8 cellular contexts compared by ENCODE assay signal in the genomic region with DNA sequence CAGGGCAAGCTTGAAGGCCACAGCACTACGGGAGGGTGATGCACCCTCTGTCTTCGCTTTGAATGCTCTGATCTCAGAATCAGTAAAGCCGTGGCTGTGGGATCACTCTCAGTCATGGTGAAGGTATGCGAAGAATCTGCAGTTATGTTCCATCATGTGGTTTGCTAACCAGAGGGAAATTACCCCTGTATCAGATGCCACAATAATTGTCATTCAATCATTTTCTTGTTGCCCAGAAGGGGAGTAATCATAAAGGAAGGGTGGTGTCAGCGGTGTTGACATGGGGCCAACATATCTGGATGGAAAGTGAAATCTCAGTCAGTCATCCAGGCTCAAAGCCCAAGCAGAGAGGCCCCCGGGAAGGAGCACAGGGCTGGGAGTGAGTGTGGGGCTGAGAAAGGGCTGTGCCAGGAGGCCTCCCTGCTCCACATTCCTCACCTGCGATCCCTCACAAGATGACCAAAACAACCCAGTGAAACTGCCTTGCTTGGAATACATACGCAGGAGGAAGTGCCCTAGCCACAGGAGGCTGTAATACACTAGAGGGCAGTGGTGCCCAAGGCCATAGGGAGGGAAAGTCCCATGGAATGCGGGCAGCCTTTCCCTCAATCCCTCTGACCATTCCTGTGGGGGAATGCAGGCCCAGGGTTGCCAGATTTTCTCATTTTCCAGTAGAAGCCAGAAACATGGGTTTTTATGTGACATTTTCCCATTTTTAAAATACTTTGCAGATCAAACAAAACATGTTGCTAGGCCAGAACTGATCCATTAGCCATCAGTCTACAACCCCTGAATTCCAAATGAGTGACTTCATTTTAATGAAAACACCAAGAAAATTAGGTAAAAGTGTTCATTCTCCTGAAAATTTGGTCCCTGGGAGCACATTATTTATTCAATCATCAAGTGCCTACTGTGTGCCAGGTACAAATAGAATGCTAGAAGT.
DNase-seq lines count a peak whose midpoint lies in the region; ATAC-seq, FAIRE-seq and TF ChIP-seq lines count a peak whose summit lies in the region.

No MANE protein-coding gene starts in this region.

- FAIRE-seq in RCC 7860 (lab: Jason Lieb, UNC), result peak; percentile 99

- peak overlapping the region; percentile 69 for H2BK5ac ChIP-seq in trophoblast cell (ENCODE audit: low read depth, low read length, poor library complexity)

- H4K8ac ChIP-seq in trophoblast cell (ENCODE audit: low read depth, low read length), result peak overlapping the region; percentile 44

- H2AK5ac ChIP-seq in trophoblast cell (ENCODE audit: low read length), result no peak overlapping the region

- no peak overlapping the region for H2BK12ac ChIP-seq in trophoblast cell (ENCODE audit: low read length)

- peak overlapping the region; percentile 12 for H2AFZ ChIP-seq in trophoblast cell (ENCODE audit: insufficient read depth, low read length, poor library complexity)

- peak overlapping the region; percentile 84 for H2BK120ac ChIP-seq in trophoblast cell (ENCODE audit: insufficient read depth, low read length, poor library complexity)

- H3K9ac ChIP-seq in trophoblast cell (ENCODE audit: low read length), result no peak overlapping the region

- H3K23ac ChIP-seq in trophoblast cell (ENCODE audit: low read length), result no peak overlapping the region

- H3K4me1 ChIP-seq in trophoblast cell (ENCODE audit: control insufficient read depth in 1 of 2, insufficient read depth in 2 of 2, low read length in 2 of 2), result peaks cover 9% of the 10 kb centered on the region in 2 experiments

- H3K27me3 ChIP-seq in trophoblast cell (ENCODE audit: insufficient read depth, low read length), result no peaks in the 10 kb centered on the region

- no peak overlapping the region for H3K4ac ChIP-seq in trophoblast cell (ENCODE audit: low read depth, low read length)

- no peak overlapping the region for H3K4me3 ChIP-seq in fibroblast of mammary gland (ENCODE audit: control insufficient read depth, low read depth, low read length)
- no peak overlapping the region for H3K4me3 ChIP-seq in trophoblast cell (ENCODE audit: low read depth, low read length)

- H3K36me3 ChIP-seq in trophoblast cell (ENCODE audit: control insufficient read depth in 1 of 2, insufficient read depth in 2 of 2, low read length in 2 of 2), result no peaks in the 10 kb centered on the region

- peak overlapping the region; percentile 35 for H3K4me2 ChIP-seq in trophoblast cell (ENCODE audit: low read length)

- H3K14ac ChIP-seq in trophoblast cell (ENCODE audit: low read length), result peak overlapping the region; percentile 7

- peak overlapping the region; percentile 12 for H3K18ac ChIP-seq in trophoblast cell (ENCODE audit: low read length)

- peak; percentile 69 for TF ChIP-seq CTCF in AG09319 (IDR thresholded peaks at IDR 0.05; ENCODE audit: low read depth, low read length)
- peak; percentile 32 for TF ChIP-seq CTCF in GM10266 (IDR thresholded peaks at IDR 0.05; ENCODE audit: control insufficient read depth, insufficient read depth, low read depth, missing control alignments)
- TF ChIP-seq CTCF in fibroblast of mammary gland (conservative IDR thresholded peaks at IDR 0.05; ENCODE audit: control insufficient read depth, insufficient read depth, low read depth, low read length), result peak; percentile 71

- ATAC-seq in HG03469 (IDR thresholded peaks at IDR 0.05; ENCODE audit: unreplicated experiment), result no peak

- peak; percentile 66 for DNase-seq in AG09319 (ENCODE audit: extremely low read depth, low read depth)
- no peak for DNase-seq in GM10266 (ENCODE audit: extremely low spot score)
- DNase-seq in RCC 7860 (ENCODE audit: low spot score), result peak; percentile 100
- peak; percentile 91 for DNase-seq in fibroblast of mammary gland (ENCODE audit: low read depth)
- DNase-seq in trophoblast cell, result peak; percentile 94 to 98
- no peak for DNase-seq in activated CD8-positive, alpha-beta memory T cell treated with anti-CD3 and anti-CD28 coated beads, Interleukin-2, amount 50 U/mL, for 48 hours
- DNase-seq in activated CD4-positive, alpha-beta T cell treated with anti-CD3 and anti-CD28 coated beads for 1 hour, result no peak

- H3K79me2 ChIP-seq in trophoblast cell (ENCODE audit: control insufficient read depth, insufficient read depth, low read length, poor library complexity), result peaks cover 4% of the 10 kb centered on the region

- H3K9me3 ChIP-seq in trophoblast cell (ENCODE audit: insufficient read depth, low read depth, low read length), result no peaks in the 10 kb centered on the region

- peaks cover 12% of the 10 kb centered on the region for H3K79me1 ChIP-seq in trophoblast cell (ENCODE audit: low read length)

- no CpG with 5 or more reads among the region's 9 CpGs for WGBS in trophoblast cell (ENCODE audit: extremely low coverage, insufficient coverage, insufficient read length)

- H4K91ac ChIP-seq in trophoblast cell (ENCODE audit: low read depth, low read length), result peak overlapping the region; percentile 60

- H3K27ac ChIP-seq in trophoblast cell (ENCODE audit: low read depth, low read length), result peak overlapping the region; percentile 87

- no peak overlapping the region for H4K12ac ChIP-seq in trophoblast cell (ENCODE audit: low read depth, low read length)

Comparison
In these comparisons a context has a peak if more than half of its experiments do, and no peak if none do; other contexts are left out.
1. DNase-seq: peak in AG09319 (single experiment), RCC 7860 (single experiment), fibroblast of mammary gland (single experiment) and trophoblast cell (2 of 2); none in GM10266 (single experiment), activated CD8-positive, alpha-beta memory T cell treated with anti-CD3 and anti-CD28 coated beads, Interleukin-2, amount 50 U/mL, for 48 hours (single experiment) and activated CD4-positive, alpha-beta T cell treated with anti-CD3 and anti-CD28 coated beads for 1 hour (single experiment).
2. Peak in every context shown above with its lines, with median percentiles within 50 percentile points of each other: CTCF ChIP-seq.